In genomic region chr16:88811600-88811849, GRCh38 we compare ENCODE assay signal across 1 cellular context.
TF ChIP-seq lines count a peak whose summit lies in the region.

No MANE protein-coding gene starts in this region.

TF ChIP-seq in GM23338, 12 proteins besides CTCF, POLR2A, EP300 and RAD21:
- TF ChIP-seq JUNB (IDR thresholded peaks at IDR 0.05; ENCODE audit: unreplicated experiment) = no peak
- TF ChIP-seq EZH2phosphoT487 (IDR thresholded peaks at IDR 0.05; ENCODE audit: unreplicated experiment) = no peak
- TF ChIP-seq ZNF114 (CRISPR knock-in tag; IDR thresholded peaks at IDR 0.05) = no peak
- TF ChIP-seq CREB1 (CRISPR knock-in tag; IDR thresholded peaks at IDR 0.05; ENCODE audit: low read depth) = no peak
- no peak for TF ChIP-seq REST (IDR thresholded peaks at IDR 0.05; ENCODE audit: unreplicated experiment)
- no peak for TF ChIP-seq ZNF331 (CRISPR knock-in tag; IDR thresholded peaks at IDR 0.05; ENCODE audit: low read depth)
- no peak for TF ChIP-seq STAT1 (IDR thresholded peaks at IDR 0.05; ENCODE audit: unreplicated experiment)
- TF ChIP-seq EZH2 (IDR thresholded peaks at IDR 0.05; ENCODE audit: low read depth, unreplicated experiment) = no peak
- TF ChIP-seq ZNF462 (CRISPR knock-in tag; IDR thresholded peaks at IDR 0.05) = no peak
- TF ChIP-seq ETS1 (IDR thresholded peaks at IDR 0.05) = no peak
- TF ChIP-seq POLR2AphosphoS5 (IDR thresholded peaks at IDR 0.05; ENCODE audit: low read depth) = no peak
- no peak for TF ChIP-seq NANOG (IDR thresholded peaks at IDR 0.05; ENCODE audit: borderline replicate concordance)
